ENCODE assay signal across 8 cellular contexts in genomic region chr9:18255158-18255629, GRCh38.
DNase-seq lines count a peak whose midpoint lies in the region; ATAC-seq and TF ChIP-seq lines count a peak whose summit lies in the region.

No MANE protein-coding gene starts in this region.

- H3K4me3 Mint-ChIP-seq in CD14-positive monocyte = no peak overlapping the region
- no peak overlapping the region for H3K4me3 Mint-ChIP-seq in activated CD4-positive, alpha-beta T cell treated with anti-CD3 and anti-CD28 coated beads, Interleukin-2, amount 10 ng/mL, durations not matched to agents 7 days and 5 days

- H3K9me3 Mint-ChIP-seq in CD14-positive monocyte = no peaks in the 10 kb centered on the region
- H3K9me3 Mint-ChIP-seq in activated CD4-positive, alpha-beta T cell treated with anti-CD3 and anti-CD28 coated beads, Interleukin-2, amount 10 ng/mL, durations not matched to agents 7 days and 5 days = no peaks in the 10 kb centered on the region

- H3K36me3 Mint-ChIP-seq in CD14-positive monocyte = no peaks in the 10 kb centered on the region
- no peaks in the 10 kb centered on the region for H3K36me3 Mint-ChIP-seq in activated CD4-positive, alpha-beta T cell treated with anti-CD3 and anti-CD28 coated beads, Interleukin-2, amount 10 ng/mL, durations not matched to agents 7 days and 5 days (ENCODE audit: low read depth)

- POLR2A ChIA-PET in activated CD4-positive, alpha-beta T cell treated with anti-CD3 and anti-CD28 coated beads, Interleukin-2, amount 10 ng/mL, durations not matched to agents 7 days and 5 days (lab: Charles Lee) = no interaction called here

- no peaks in the 10 kb centered on the region for H3K9me3 ChIP-seq in lower lobe of right lung

- H3K4me1 Mint-ChIP-seq in CD14-positive monocyte = no peaks in the 10 kb centered on the region
- no peaks in the 10 kb centered on the region for H3K4me1 Mint-ChIP-seq in activated CD4-positive, alpha-beta T cell treated with anti-CD3 and anti-CD28 coated beads, Interleukin-2, amount 10 ng/mL, durations not matched to agents 7 days and 5 days

- TF ChIP-seq CTCF in CD14-positive monocyte (IDR thresholded peaks at IDR 0.05) (peak; percentile 96), lower lobe of right lung (IDR thresholded peaks at IDR 0.05) (peak; percentile 87)

- no peak overlapping the region for H3K4me3 ChIP-seq in lower lobe of right lung

- intact Hi-C loops in CD14-positive monocyte (cut with micrococcal nuclease) (loop anchor here (5.0 to 10.0 kb wide), 3 partner anchors 770 to 1202 kb away; no protein-coding TSS in a partner anchor), lower lobe of right lung (cut with DNase I) (loop anchor here (10.0 kb wide), 1 partner anchor 770 kb away; no protein-coding TSS in a partner anchor)

- CTCF ChIA-PET in activated CD4-positive, alpha-beta T cell treated with anti-CD3 and anti-CD28 coated beads, Interleukin-2, amount 10 ng/mL, durations not matched to agents 7 days and 5 days (lab: Charles Lee) = interaction anchor here (0.6 to 1.4 kb wide), 7 partner anchors 64 to 1185 kb away, joined by 3 to 5 read pairs (median 3); no protein-coding TSS in a partner anchor

- H3K27ac ChIP-seq in lower lobe of right lung = no peak overlapping the region

- ATAC-seq in HG03354 (IDR thresholded peaks at IDR 0.05; ENCODE audit: poor library complexity, severe bottlenecking, unreplicated experiment) (peak; percentile 97), lower lobe of right lung (peak; percentile 84 to 88)

- H3K36me3 ChIP-seq in lower lobe of right lung = no peaks in the 10 kb centered on the region

- H3K27ac Mint-ChIP-seq in CD14-positive monocyte = no peak overlapping the region
- no peak overlapping the region for H3K27ac Mint-ChIP-seq in activated CD4-positive, alpha-beta T cell treated with anti-CD3 and anti-CD28 coated beads, Interleukin-2, amount 10 ng/mL, durations not matched to agents 7 days and 5 days

- DNase-seq in CD14-positive monocyte (ENCODE audit: low spot score) = peak; percentile 65
- peak; percentile 19 for DNase-seq in GM19240 (ENCODE audit: insufficient read length, low spot score)
- DNase-seq in NCI-H446 (lab: John Stamatoyannopoulos, UW) = peak; percentile 78 to 92
- peak; percentile 82 for DNase-seq in activated CD4-positive, alpha-beta T cell treated with anti-CD3 and anti-CD28 coated beads, Interleukin-2, amount 10 ng/mL, durations not matched to agents 7 days and 5 days
- DNase-seq in dermis microvascular lymphatic vessel endothelial cell (ENCODE audit: low read depth in 2 of 2) = peak; percentile 67 to 89
- DNase-seq in lower lobe of right lung = peak; percentile 79
- peak; percentile 67 for DNase-seq in stimulated activated CD8-positive, alpha-beta memory T cell treated with anti-CD3 and anti-CD28 coated beads, Interleukin-12 subunit alpha, Interleukin-12 subunit beta, amount 100 ng/mL, for 1 hour (ENCODE audit: low read depth)

- H3K27me3 ChIP-seq in lower lobe of right lung (ENCODE audit: low read depth) = no peaks in the 10 kb centered on the region

- H3K27me3 Mint-ChIP-seq in CD14-positive monocyte (ENCODE audit: low read depth in 3 of 3) = peaks cover 1 to 2% (median 2%) of the 10 kb centered on the region in 3 donors
- peaks cover 8% of the 10 kb centered on the region for H3K27me3 Mint-ChIP-seq in activated CD4-positive, alpha-beta T cell treated with anti-CD3 and anti-CD28 coated beads, Interleukin-2, amount 10 ng/mL, durations not matched to agents 7 days and 5 days

- H3K4me1 ChIP-seq in lower lobe of right lung = no peaks in the 10 kb centered on the region

Comparison
In these comparisons a context has a peak if more than half of its experiments do, and no peak if none do; other contexts are left out.
1. DNase-seq: peak in every context shown above with its lines; median percentile 85 in NCI-H446; 82 in activated CD4-positive, alpha-beta T cell treated with anti-CD3 and anti-CD28 coated beads, Interleukin-2, amount 10 ng/mL, durations not matched to agents 7 days and 5 days; 79 in lower lobe of right lung; 78 in dermis microvascular lymphatic vessel endothelial cell; 67 in stimulated activated CD8-positive, alpha-beta memory T cell treated with anti-CD3 and anti-CD28 coated beads, Interleukin-12 subunit alpha, Interleukin-12 subunit beta, amount 100 ng/mL, for 1 hour; 65 in CD14-positive monocyte; 19 in GM19240.